ENCODE assay signal across 1 cellular context in genomic region chr5:113367586-113367985, GRCh38.
TF ChIP-seq lines count a peak whose summit lies in the region.

No MANE protein-coding gene starts in this region.

TF ChIP-seq in K562, 482 proteins besides CTCF, POLR2A, EP300 and RAD21 (continued from another document):
- TF ChIP-seq TEAD4 (IDR thresholded peaks at IDR 0.05; ENCODE audit: low read length) (peak; percentile 50), TEAD4 (CRISPR knock-in tag; IDR thresholded peaks at IDR 0.05; ENCODE audit: borderline replicate concordance) (no peak), GTF2A2 (tag; IDR thresholded peaks at IDR 0.05) (no peak), CBX5 (IDR thresholded peaks at IDR 0.05; ENCODE audit: borderline replicate concordance, low read depth) (no peak), CBFA2T2 (conservative IDR thresholded peaks at IDR 0.05) (peak; percentile 35; the same call in 1 of the 2 replicates), PKNOX1 (IDR thresholded peaks at IDR 0.05) (peak; percentile 57; the same call in 1 of the 2 replicates), ZNF551 (CRISPR knock-in tag; IDR thresholded peaks at IDR 0.05) (no peak), ZNF57 (CRISPR knock-in tag; IDR thresholded peaks at IDR 0.05) (no peak), HDAC1 (IDR thresholded peaks at IDR 0.05) (no peak), E2F4 (CRISPR knock-in tag; IDR thresholded peaks at IDR 0.05; ENCODE audit: low read depth) (no peak), CHD1 (IDR thresholded peaks at IDR 0.05; ENCODE audit: low read length) (no peak), HLTF (IDR thresholded peaks at IDR 0.05) (no peak), MEIS2 (IDR thresholded peaks at IDR 0.05; ENCODE audit: partially characterized antibody) (peak; percentile 80)
